ENCODE assay signal across 12 cellular contexts in genomic region chr16:78900039-78900811, GRCh38.
"Had no signal": no experiment of that assay in that cellular context is flagged by ENCODE, and none has a peak within 500 bp of the region (broad histone marks: within the 10 kb centered on the region; RNA-seq: fewer than 3 reads in every experiment).

No MANE protein-coding gene starts in this region.

- H3K9me3 Mint-ChIP-seq: activated B cell treated with CpG ODN at 0.5 μM for 24 hours had no signal

- H3K4me3 Mint-ChIP-seq: activated B cell treated with CpG ODN at 0.5 μM for 24 hours; naive thymus-derived CD4-positive, alpha-beta T cell had no signal

- H3K4me1 Mint-ChIP-seq: activated B cell treated with CpG ODN at 0.5 μM for 24 hours had no signal

- H3K27me3 Mint-ChIP-seq: activated B cell treated with CpG ODN at 0.5 μM for 24 hours; naive thymus-derived CD4-positive, alpha-beta T cell had no signal

- DNase-seq: activated B cell treated with CpG ODN at 0.5 μM for 24 hours; activated CD4-positive, alpha-beta T cell treated with anti-CD3 and anti-CD28 coated beads, Interleukin-2, amount 50 U/mL, for 48 hours; activated gamma-delta T cell treated with Interleukin-2 at 50 U/mL for 16 hours; erythroblast; hippocampal formation; kidney; left ventricle myocardium inferior; naive thymus-derived CD4-positive, alpha-beta T cell; stimulated activated CD4-positive, alpha-beta T cell treated with anti-CD3 and anti-CD28 coated beads, Interleukin-2, amount 100 ng/mL, for 48 hours; stimulated activated naive CD4-positive, alpha-beta T cell had no signal

- H3K9me3 ChIP-seq: left ventricle myocardium inferior, right atrium auricular region, suprapubic skin had no signal

- H3K27ac Mint-ChIP-seq: activated B cell treated with CpG ODN at 0.5 μM for 24 hours had no signal

- ATAC-seq: naive thymus-derived CD4-positive, alpha-beta T cell had no signal
